17 cellular contexts compared by ENCODE assay signal in genomic region chr11:31480930-31481329, GRCh38.
"Had no signal": no experiment of that assay in that cellular context is flagged by ENCODE, and none has a peak within 500 bp of the region (broad histone marks: within the 10 kb centered on the region; RNA-seq: fewer than 3 reads in every experiment).

No MANE protein-coding gene starts in this region.

- ATAC-seq: activated naive CD8-positive, alpha-beta T cell treated with anti-CD3 and anti-CD28 coated beads, Interleukin-2, amount 50 U/mL, for 24 hours; activated T-cell treated with anti-CD3 and anti-CD28 coated beads, Interleukin-2, amount 50 U/mL, for 4 hours; gastrocnemius medialis; heart left ventricle; left ventricle myocardium superior had no signal

- DNase-seq: activated CD4-positive, alpha-beta T cell treated with anti-CD3 and anti-CD28 coated beads, Interleukin-2, amount 50 U/mL, for 1 hour; activated CD4-positive, CD25-positive, alpha-beta regulatory T cell treated with anti-CD3 and anti-CD28 coated beads, Interleukin-2, amount 50 U/mL, for 72 hours; activated CD8-positive, alpha-beta memory T cell treated with anti-CD3 and anti-CD28 coated beads, Interleukin-2, amount 50 U/mL, for 4 hours; activated effector memory CD4-positive, alpha-beta T cell treated with Interleukin-2 at 50 U/mL for 16 hours; activated naive CD4-positive, alpha-beta T cell treated with anti-CD3 and anti-CD28 coated beads, Interleukin-2, amount 10 ng/mL, durations not matched to agents 7 days and 5 days; activated naive CD8-positive, alpha-beta T cell treated with anti-CD3 and anti-CD28 coated beads, Interleukin-2, amount 50 U/mL, for 24 hours; activated T-cell treated with anti-CD3 and anti-CD28 coated beads, Interleukin-2, amount 50 U/mL, for 4 hours; anterior cingulate cortex; brain microvascular endothelial cell; central memory CD4-positive, alpha-beta T cell; gastrocnemius medialis; heart left ventricle; left ventricle myocardium superior; nephron progenitor cell; stimulated activated CD4-positive, alpha-beta T cell treated with anti-CD3 and anti-CD28 coated beads, Interleukin-1b, Interleukin-23, amount 100 ng/mL, for 48 hours; stimulated activated naive CD4-positive, alpha-beta T cell treated with Interleukin-2 at 50 U/mL for 16 hours; thyroid gland had no signal
